Comparison of ENCODE assay signal across 8 cellular contexts in genomic region chr2:73284296-73285161, GRCh38. TPM values are rescaled to one million over a fixed set of nuclear protein-coding genes. Genes with fewer than 3 reads are reported as not detected.
DNase-seq lines count a peak whose midpoint lies in the region; ATAC-seq lines count a peak whose summit lies in the region.

Gene FBXO41 (minus strand): TSS chr2:73284478. CDS start chr2:73269630, 14,848 bp downstream.

- peaks cover 6% of the 10 kb centered on the region for H3K36me3 Mint-ChIP-seq in activated CD4-positive, alpha-beta T cell treated with anti-CD3 and anti-CD28 coated beads, Interleukin-2, amount 10 ng/mL, durations not matched to agents 24 days and 14 days (ENCODE audit: low read depth)

- intact Hi-C loops in activated CD4-positive, alpha-beta T cell treated with anti-CD3 and anti-CD28 coated beads, Interleukin-2, amount 10 ng/mL, durations not matched to agents 24 days and 14 days (cut with micrococcal nuclease): loop anchor here (1.0 to 2.0 kb wide), 4 partner anchors 9 to 100 kb away; partner anchors contain the start of genes ALMS1, CCT7 and EGR4

- H3K27ac Mint-ChIP-seq in activated CD4-positive, alpha-beta T cell treated with anti-CD3 and anti-CD28 coated beads, Interleukin-2, amount 10 ng/mL, durations not matched to agents 24 days and 14 days: peak within 1 kb of the TSS; percentile 78

- no peaks in the 10 kb centered on the region for H3K9me3 Mint-ChIP-seq in activated CD4-positive, alpha-beta T cell treated with anti-CD3 and anti-CD28 coated beads, Interleukin-2, amount 10 ng/mL, durations not matched to agents 24 days and 14 days

- H3K4me3 Mint-ChIP-seq in activated CD4-positive, alpha-beta T cell treated with anti-CD3 and anti-CD28 coated beads, Interleukin-2, amount 10 ng/mL, durations not matched to agents 24 days and 14 days: peak within 1 kb of the TSS; percentile 85

- DNase-seq in SIG-M5 treated with dmso at 0.1 percent for 504 hours (lab: John Stamatoyannopoulos, UW; ENCODE audit: unreplicated experiment) (peak; percentile 86), SIG-M5 (lab: John Stamatoyannopoulos, UW) (no peak), NCI-H2227 treated with DMSO at 0.1 percent for 48 hours (lab: John Stamatoyannopoulos, UW) (peak; percentile 65), ecto neural progenitor cell (ENCODE audit: low spot score) (peak; percentile 75), mucosa of gallbladder (ENCODE audit: low spot score) (peak; percentile 18)
- DNase-seq in activated CD4-positive, alpha-beta T cell treated with anti-CD3 and anti-CD28 coated beads, Interleukin-2, amount 10 ng/mL, durations not matched to agents 24 days and 14 days: peak; percentile 93
- peak; percentile 73 to 76 for DNase-seq in stimulated activated CD8-positive, alpha-beta memory T cell treated with anti-CD3 and anti-CD28 coated beads, Interleukin-7, amount 100 ng/mL, for 48 hours (ENCODE audit: extremely low read depth in 1 of 2, low read depth in 1 of 2)

- peaks cover 22% of the 10 kb centered on the region for H3K4me1 Mint-ChIP-seq in activated CD4-positive, alpha-beta T cell treated with anti-CD3 and anti-CD28 coated beads, Interleukin-2, amount 10 ng/mL, durations not matched to agents 24 days and 14 days

- peak; percentile 62 for ATAC-seq in HG02870 (IDR thresholded peaks at IDR 0.05; ENCODE audit: unreplicated experiment)

- H3K27me3 Mint-ChIP-seq in activated CD4-positive, alpha-beta T cell treated with anti-CD3 and anti-CD28 coated beads, Interleukin-2, amount 10 ng/mL, durations not matched to agents 24 days and 14 days: peaks cover 20% of the 10 kb centered on the region

RNA-seq across cellular contexts. Expression of gene FBXO41, which starts in this region (rescaled TPM):
- total RNA-seq in activated CD4-positive, alpha-beta T cell treated with anti-CD3 and anti-CD28 coated beads, Interleukin-2, amount 10 ng/mL, durations not matched to agents 24 days and 14 days: 32.2 and 33.8 TPM in 2 replicates
- total RNA-seq in mucosa of gallbladder: 8.5 TPM
